27 cellular contexts compared by ENCODE assay signal in genomic region chr11:84480151-84480550, GRCh38.
"Had no signal": no experiment of that assay in that cellular context is flagged by ENCODE, and none has a peak within 500 bp of the region (broad histone marks: within the 10 kb centered on the region; RNA-seq: fewer than 3 reads in every experiment).

No MANE protein-coding gene starts in this region.

- H3K36me3 ChIP-seq: esophagus squamous epithelium, heart right ventricle, left lung, prostate gland, right lobe of liver, stomach, thyroid gland, vagina had no signal

- H3K27ac ChIP-seq: coronary artery, esophagus squamous epithelium, heart right ventricle, left lung, prostate gland, right lobe of liver, stomach, thyroid gland, vagina had no signal

- H3K9me3 ChIP-seq: esophagus squamous epithelium, heart right ventricle, left lung, prostate gland, right lobe of liver, stomach, thyroid gland, vagina had no signal

- H3K27me3 ChIP-seq: esophagus squamous epithelium, heart right ventricle, left lung, right lobe of liver, stomach, thyroid gland, vagina had no signal

- FAIRE-seq: islet of Langerhans, small intestine had no signal

- H3K4me3 ChIP-seq: coronary artery, esophagus squamous epithelium, heart right ventricle, left lung, prostate gland, right lobe of liver, stomach, thyroid gland, vagina had no signal

- DNase-seq: dermis blood vessel endothelial cell; effector memory CD4-positive, alpha-beta T cell; erythroblast; esophagus squamous epithelium; foreskin melanocyte; glutamatergic neuron; heart right ventricle; hippocampal formation; left cardiac atrium; left lung; mesenchymal stem cell; midbrain; naive thymus-derived CD4-positive, alpha-beta T cell; nucleus accumbens; right lobe of liver; small intestine; stimulated activated CD4-positive, alpha-beta T cell treated with anti-CD3 and anti-CD28 coated beads, Interleukin-12 subunit alpha, Interleukin-12 subunit beta, amount 100 ng/mL, for 4 hours; stimulated activated CD4-positive, alpha-beta T cell treated with anti-CD3 and anti-CD28 coated beads, Interleukin-2, amount 100 ng/mL, for 24 hours; stimulated activated CD4-positive, alpha-beta T cell treated with anti-CD3 and anti-CD28 coated beads, Interleukin-4, amount 100 ng/mL, for 24 hours; stimulated activated naive CD4-positive, alpha-beta T cell treated with Interleukin-2 at 50 U/mL for 16 hours; stomach; thyroid gland; trophoblast cell had no signal
